ENCODE assay signal across 6 cellular contexts in genomic region chr4:81617569-81617968, GRCh38.
"Had no signal": no experiment of that assay in that cellular context is flagged by ENCODE, and none has a peak within 500 bp of the region (broad histone marks: within the 10 kb centered on the region; RNA-seq: fewer than 3 reads in every experiment).

No MANE protein-coding gene starts in this region.

- DNase-seq: H9, HCEC 1CT, IMR-90 had no signal

- H3K4me1 Mint-ChIP-seq: GM23338, H9 had no signal

- ATAC-seq: GM23338, K562 had no signal

- H3K9me3 Mint-ChIP-seq: GM23338, H9 had no signal

- H3K27ac ChIP-seq: HL-60 had no signal

- H3K4me2 ChIP-seq: GM23338 had no signal

- H2AFZ ChIP-seq: GM23338 had no signal

- H3K27ac Mint-ChIP-seq: GM23338, H9 had no signal

- H3K4me3 Mint-ChIP-seq: GM23338, H9 had no signal

- H3K4me3 ChIP-seq: GM23338, K562 had no signal
